ENCODE assay signal across 19 cellular contexts in genomic region chr6:35248300-35248699, GRCh38. TPM values are rescaled to one million over a fixed set of nuclear protein-coding genes. Genes with fewer than 3 reads are reported as not detected.
DNase-seq lines count a peak whose midpoint lies in the region; ATAC-seq and TF ChIP-seq lines count a peak whose summit lies in the region.
"Had no signal": no experiment of that assay in that cellular context is flagged by ENCODE, and none has a peak within 500 bp of the region (broad histone marks: within the 10 kb centered on the region; RNA-seq: fewer than 3 reads in every experiment).

No MANE protein-coding gene starts in this region.

- peaks cover 14% of the 10 kb centered on the region for H3K4me1 Mint-ChIP-seq in activated T-cell treated with anti-CD3 and anti-CD28 coated beads, Interleukin-2, amount 50 U/mL, for 24 hours (ENCODE audit: low read depth)
- H3K4me1 Mint-ChIP-seq in activated T-helper 1 cell treated with anti-CD3 and anti-CD28 coated beads, Interleukin-12 subunit alpha, Interleukin-12 subunit beta, Interleukin-2, Interleukin-4 antibody, amounts not matched to agents 30 ng/mL and 10 ng/mL and 1 ng/mL, durations not matched to agents 14 hours and 24 hours and 36 hours (ENCODE audit: low read depth) = peaks cover 27% of the 10 kb centered on the region

- H3K27ac ChIP-seq in HCT116 (ENCODE audit: low read depth, low read length) (no peak overlapping the region), sigmoid colon (peak overlapping the region in 3 of 4 donors; percentile 23 to 44 (median 39))
- H3K27ac ChIP-seq: neutrophil, vagina had no signal

- H3K9me3 ChIP-seq in HCT116 (ENCODE audit: control insufficient read depth in 1 of 2, insufficient read depth in 1 of 2, low read depth in 1 of 2, low read length in 2 of 2) (no peaks in the 10 kb centered on the region), sigmoid colon (no peaks in the 10 kb centered on the region)
- H3K9me3 ChIP-seq: gastroesophageal sphincter, neutrophil, vagina had no signal

- no peak for TF ChIP-seq EP300 in sigmoid colon (IDR thresholded peaks at IDR 0.05)

- H2AFZ ChIP-seq in HCT116 (ENCODE audit: low read depth, low read length, poor library complexity, severe bottlenecking) = no peak overlapping the region

- ATAC-seq in HCT116 (no peak), GM18519 (IDR thresholded peaks at IDR 0.05; ENCODE audit: low FRiP score, unreplicated experiment) (no peak)
- ATAC-seq: gastroesophageal sphincter had no signal

- POLR2A ChIA-PET in HCT116 (lab: Charles Lee) = no interaction called here

- no peak for DNase-seq in activated T-cell treated with anti-CD3 and anti-CD28 coated beads, Interleukin-2, amount 50 U/mL, for 24 hours
- DNase-seq in activated T-cell treated with anti-CD3 and anti-CD28 coated beads, Interleukin-2, amount 50 U/mL, for 48 hours = no peak
- DNase-seq in HCT116 (ENCODE audit: low read depth, low spot score) (no peak), sigmoid colon (no peak), GM10266 (ENCODE audit: extremely low spot score) (no peak), ACHN (no peak)
- no peak for DNase-seq in activated T-helper 1 cell treated with anti-CD3 and anti-CD28 coated beads, Interleukin-12 subunit alpha, Interleukin-12 subunit beta, Interleukin-2, Interleukin-4 antibody, amounts not matched to agents 30 ng/mL and 10 ng/mL and 1 ng/mL, durations not matched to agents 14 hours and 24 hours and 36 hours (ENCODE audit: low spot score)
- DNase-seq: activated naive CD4-positive, alpha-beta T cell treated with anti-CD3 and anti-CD28 coated beads, Interleukin-2, amount 50 U/mL, for 16 hours; central memory CD4-positive, alpha-beta T cell; DMS153; NCI-H2107; NCI-H774; stimulated activated naive CD4-positive, alpha-beta T cell treated with Interleukin-2 at 50 U/mL for 16 hours; T1000 had no signal

- CTCF ChIA-PET in HCT116 (lab: Charles Lee) = no interaction called here

- no peaks in the 10 kb centered on the region for H4K20me1 ChIP-seq in HCT116 (ENCODE audit: insufficient read depth)

- TF ChIP-seq CTCF in HCT116 (IDR thresholded peaks at IDR 0.05 in 2 of 3, conservative IDR thresholded peaks at IDR 0.05 in 1 of 3; ENCODE audit: borderline replicate concordance in 1 of 3, insufficient read depth in 1 of 3, low read depth in 2 of 3, low read length in 2 of 3) (no peak), sigmoid colon (IDR thresholded peaks at IDR 0.05) (no peak), GM10266 (IDR thresholded peaks at IDR 0.05; ENCODE audit: control insufficient read depth, insufficient read depth, low read depth, missing control alignments) (no peak)

- no peaks in the 10 kb centered on the region for H3K27me3 Mint-ChIP-seq in activated T-cell treated with anti-CD3 and anti-CD28 coated beads, Interleukin-2, amount 50 U/mL, for 24 hours
- no peaks in the 10 kb centered on the region for H3K27me3 Mint-ChIP-seq in activated T-helper 1 cell treated with anti-CD3 and anti-CD28 coated beads, Interleukin-12 subunit alpha, Interleukin-12 subunit beta, Interleukin-2, Interleukin-4 antibody, amounts not matched to agents 30 ng/mL and 10 ng/mL and 1 ng/mL, durations not matched to agents 14 hours and 24 hours and 36 hours (ENCODE audit: insufficient read depth)

- peaks cover 7% of the 10 kb centered on the region for H3K36me3 Mint-ChIP-seq in activated T-cell treated with anti-CD3 and anti-CD28 coated beads, Interleukin-2, amount 50 U/mL, for 24 hours (ENCODE audit: low read depth)
- peaks cover 2% of the 10 kb centered on the region for H3K36me3 Mint-ChIP-seq in activated T-helper 1 cell treated with anti-CD3 and anti-CD28 coated beads, Interleukin-12 subunit alpha, Interleukin-12 subunit beta, Interleukin-2, Interleukin-4 antibody, amounts not matched to agents 30 ng/mL and 10 ng/mL and 1 ng/mL, durations not matched to agents 14 hours and 24 hours and 36 hours (ENCODE audit: low read depth)

- H3K4me3 Mint-ChIP-seq in activated T-cell treated with anti-CD3 and anti-CD28 coated beads, Interleukin-2, amount 50 U/mL, for 24 hours = no peak overlapping the region
- no peak overlapping the region for H3K4me3 Mint-ChIP-seq in activated T-helper 1 cell treated with anti-CD3 and anti-CD28 coated beads, Interleukin-12 subunit alpha, Interleukin-12 subunit beta, Interleukin-2, Interleukin-4 antibody, amounts not matched to agents 30 ng/mL and 10 ng/mL and 1 ng/mL, durations not matched to agents 14 hours and 24 hours and 36 hours

- H3K4me3 ChIP-seq in HCT116 (replicated peaks in 1 of 2; ENCODE audit: low read depth in 1 of 2, low read length in 2 of 2) = no peak overlapping the region
- no peak overlapping the region for H3K4me3 ChIP-seq in sigmoid colon
- H3K4me3 ChIP-seq: gastroesophageal sphincter, vagina had no signal

- in situ Hi-C loops in ACHN (cut with HindIII; ENCODE audit: low pct_ligation_motif_present, low pct_unique_long_range_greater_than_20kb, low sequenced_read_pairs) = no loop called here

- no TSS peak for BruUV-seq in HCT116 (replicated peaks; lab: Mats Ljungman, UMichigan)

- peak overlapping the region; percentile 59 for H3K27ac Mint-ChIP-seq in activated T-cell treated with anti-CD3 and anti-CD28 coated beads, Interleukin-2, amount 50 U/mL, for 24 hours
- H3K27ac Mint-ChIP-seq in activated T-helper 1 cell treated with anti-CD3 and anti-CD28 coated beads, Interleukin-12 subunit alpha, Interleukin-12 subunit beta, Interleukin-2, Interleukin-4 antibody, amounts not matched to agents 30 ng/mL and 10 ng/mL and 1 ng/mL, durations not matched to agents 14 hours and 24 hours and 36 hours = peak overlapping the region; percentile 0

- no peak overlapping the region for H3K9ac ChIP-seq in HCT116 (ENCODE audit: low read length)

- WGBS in sigmoid colon, 2 donors = 62 to 70% methylated on average over 3 of the region's 3 CpGs

- no peaks in the 10 kb centered on the region for H3K36me3 ChIP-seq in HCT116 (ENCODE audit: control insufficient read depth in 1 of 2, insufficient read depth in 2 of 2, low read length in 2 of 2)
- peaks cover 0 to 29% (median 4%) of the 10 kb centered on the region in 4 donors for H3K36me3 ChIP-seq in sigmoid colon
- H3K36me3 ChIP-seq: neutrophil, vagina had no signal

- TF ChIP-seq POLR2A in HCT116 (IDR thresholded peaks at IDR 0.05; ENCODE audit: borderline replicate concordance, extremely low read depth, insufficient read depth, insufficient read length) (no peak), sigmoid colon (IDR thresholded peaks at IDR 0.05) (no peak)

- H3K79me2 ChIP-seq in HCT116 (ENCODE audit: insufficient read depth, low read length) = 0 out of 2 replicates have a peak, but pooled peaks cover 3% of the 10 kb centered on the region

- H3K9me3 Mint-ChIP-seq in activated T-cell treated with anti-CD3 and anti-CD28 coated beads, Interleukin-2, amount 50 U/mL, for 24 hours = no peaks in the 10 kb centered on the region
- no peaks in the 10 kb centered on the region for H3K9me3 Mint-ChIP-seq in activated T-helper 1 cell treated with anti-CD3 and anti-CD28 coated beads, Interleukin-12 subunit alpha, Interleukin-12 subunit beta, Interleukin-2, Interleukin-4 antibody, amounts not matched to agents 30 ng/mL and 10 ng/mL and 1 ng/mL, durations not matched to agents 14 hours and 24 hours and 36 hours

- RAD21 ChIA-PET in HCT116 (lab: Charles Lee; ENCODE audit: low non-redundant PET in 1 of 2, low total read pairs in 2 of 2, uncharacterized antibody in 2 of 2, unreplicated experiment in 2 of 2) = no interaction called here

- H3K9me2 ChIP-seq in HCT116 (ENCODE audit: insufficient read depth) = no peaks in the 10 kb centered on the region

- TF ChIP-seq RAD21 in HCT116 (IDR thresholded peaks at IDR 0.05; ENCODE audit: low read depth) = no peak

- H3K27me3 ChIP-seq in HCT116 (ENCODE audit: insufficient read depth, low read length) (no peaks in the 10 kb centered on the region), sigmoid colon (no peaks in the 10 kb centered on the region)
- H3K27me3 ChIP-seq: gastroesophageal sphincter, neutrophil, vagina had no signal

- intact Hi-C loops in HCT116 (cut with micrococcal nuclease) (no loop called here), sigmoid colon (cut with DNase I) (no loop called here)
- intact Hi-C loops in activated T-helper 1 cell treated with anti-CD3 and anti-CD28 coated beads, Interleukin-12 subunit alpha, Interleukin-12 subunit beta, Interleukin-2, Interleukin-4 antibody, amounts not matched to agents 30 ng/mL and 10 ng/mL and 1 ng/mL, durations not matched to agents 14 hours and 24 hours and 36 hours (cut with micrococcal nuclease) = loop anchor here (10.0 kb wide), 1 partner anchor 363 kb away; the partner anchor contains the start of genes ANKS1A and TAF11

- H3K4me2 ChIP-seq in HCT116 (ENCODE audit: low read length) = peak overlapping the region; percentile 19; the same call in 1 of the 2 replicates

- peaks cover 0 to 7% of the 10 kb centered on the region in 2 experiments; a peak in 1 of 4 replicates for H3K4me1 ChIP-seq in HCT116 (ENCODE audit: control insufficient read depth in 1 of 2, insufficient read depth in 2 of 2, low read length in 2 of 2)
- H3K4me1 ChIP-seq in sigmoid colon = peaks cover 0 to 28% (median 22%) of the 10 kb centered on the region in 4 donors

TF ChIP-seq in HCT116, 20 proteins besides CTCF, POLR2A, EP300 and RAD21 (continues in another document):
- TF ChIP-seq CEBPB (IDR thresholded peaks at IDR 0.05; ENCODE audit: low read depth) (no peak), SRF (IDR thresholded peaks at IDR 0.05; ENCODE audit: low read depth) (no peak), ZFX (IDR thresholded peaks at IDR 0.05) (no peak), EZH2 (IDR thresholded peaks at IDR 0.05) (no peak)

RNA-seq across cellular contexts. Expression of gene ZNF76, which starts 11.2 kb away (rescaled TPM):
- total RNA-seq in HCT116 (2021; ENCODE audit: unreplicated experiment) (47.5 TPM), sigmoid colon (10 to 100 TPM; 29.3 to 59.8 (median 31.8) TPM)
- 40.7 and 42.9 TPM in 2 replicates for polyA plus RNA-seq in HCT116 (2012)
- 32.8 and 33.1 TPM in 2 replicates for total RNA-seq in activated T-helper 1 cell treated with anti-CD3 and anti-CD28 coated beads, Interleukin-12 subunit alpha, Interleukin-12 subunit beta, Interleukin-2, Interleukin-4 antibody, amounts not matched to agents 30 ng/mL and 10 ng/mL and 1 ng/mL, durations not matched to agents 14 hours and 24 hours and 36 hours
- 10 to 100 TPM; 14.3 to 28.3 (median 15.0) TPM for polyA plus RNA-seq in sigmoid colon

RNA-seq across cellular contexts. Expression of gene SCUBE3, which starts 34.5 kb away (rescaled TPM):
- total RNA-seq in HCT116 (2021; ENCODE audit: unreplicated experiment) (0.05 TPM), sigmoid colon (10 to 100 TPM in 1 of 4 donors, 1 to 10 TPM in 3; 2.1 to 12.7 (median 5.3) TPM)
- polyA plus RNA-seq in HCT116 (2012) = 0.02 and 0.04 TPM in 2 replicates
- 0.05 TPM in 1 of 2 replicates, not detected in the other for total RNA-seq in activated T-helper 1 cell treated with anti-CD3 and anti-CD28 coated beads, Interleukin-12 subunit alpha, Interleukin-12 subunit beta, Interleukin-2, Interleukin-4 antibody, amounts not matched to agents 30 ng/mL and 10 ng/mL and 1 ng/mL, durations not matched to agents 14 hours and 24 hours and 36 hours
- under 1 TPM in 1 of 3 donors, not detected in 2; 0.29 TPM for polyA plus RNA-seq in sigmoid colon
- total RNA-seq: HT-29 had no signal

RNA-seq across cellular contexts. Expression of gene DEF6, which starts 49.3 kb away (rescaled TPM):
- total RNA-seq in HCT116 (2021; ENCODE audit: unreplicated experiment) (40.4 TPM), sigmoid colon (1 to 10 TPM; 1.4 to 4.7 (median 3.5) TPM)
- 43.4 and 50.8 TPM in 2 replicates for polyA plus RNA-seq in HCT116 (2012)
- 123 and 125 TPM in 2 replicates for total RNA-seq in activated T-helper 1 cell treated with anti-CD3 and anti-CD28 coated beads, Interleukin-12 subunit alpha, Interleukin-12 subunit beta, Interleukin-2, Interleukin-4 antibody, amounts not matched to agents 30 ng/mL and 10 ng/mL and 1 ng/mL, durations not matched to agents 14 hours and 24 hours and 36 hours
- 10 to 100 TPM in 1 of 3 donors, 1 to 10 TPM in 2; 4.2 to 30.1 (median 4.6) TPM for polyA plus RNA-seq in sigmoid colon
